ENCODE assay signal across 20 cellular contexts in genomic region chr21:42094811-42095210, GRCh38. TPM values are rescaled to one million over a fixed set of nuclear protein-coding genes. Genes with fewer than 3 reads are reported as not detected.
DNase-seq lines count a peak whose midpoint lies in the region; ATAC-seq and TF ChIP-seq lines count a peak whose summit lies in the region.
"Had no signal": no experiment of that assay in that cellular context is flagged by ENCODE, and none has a peak within 500 bp of the region (broad histone marks: within the 10 kb centered on the region; RNA-seq: fewer than 3 reads in every experiment).

No MANE protein-coding gene starts in this region.

- H3F3A ChIP-seq in PC-3 (ENCODE audit: low read length, unreplicated experiment) = no peaks in the 10 kb centered on the region

- H3K4me1 Mint-ChIP-seq in chondrocyte (ENCODE audit: low read depth) (peaks cover 52% of the 10 kb centered on the region), osteocyte (ENCODE audit: unreplicated experiment) (peaks cover 37% of the 10 kb centered on the region)

- H3K27me3 ChIP-seq in PC-3 (ENCODE audit: low read length) = no peaks in the 10 kb centered on the region
- H3K27me3 ChIP-seq: hepatocyte had no signal

- H3K9me2 ChIP-seq in PC-3 (replicated peaks; ENCODE audit: low read length) = no peaks in the 10 kb centered on the region
- H3K9me2 ChIP-seq: SK-N-SH had no signal

- CTCF ChIA-PET in HEK293 (lab: Yijun Ruan, JAX) = interaction anchor here (1.4 to 7.2 kb wide), 2 partner anchors 13 to 22 kb away, joined by 3 to 42 read pairs; no protein-coding TSS in a partner anchor
- CTCF ChIA-PET in PC-3 (lab: Charles Lee) = no interaction called here

- POLR2A ChIA-PET in HEK293 (lab: Yijun Ruan, JAX) = no interaction called here
- POLR2A ChIA-PET in PC-3 (lab: Charles Lee; ENCODE audit: unreplicated experiment) = interaction anchor here (0.6 kb wide), 1 partner anchor 56 kb away, joined by 5 read pairs; no protein-coding TSS in a partner anchor

- H3K27me3 Mint-ChIP-seq in chondrocyte (ENCODE audit: low read depth) (no peaks in the 10 kb centered on the region), osteocyte (ENCODE audit: unreplicated experiment) (no peaks in the 10 kb centered on the region)

- no peak overlapping the region for H3K27ac ChIP-seq in HEK293 (ENCODE audit: extremely low read depth, low read depth, low read length)
- H3K27ac ChIP-seq in PC-3 (ENCODE audit: low read length) = peak overlapping the region; percentile 88

- intact Hi-C loops in PC-3 (cut with micrococcal nuclease) = loop anchor here (2.0 to 5.0 kb wide), 3 partner anchors 38 to 163 kb away; no protein-coding TSS in a partner anchor

- DNase-seq in PC-3 (peak; percentile 19), chondrocyte (ENCODE audit: low spot score) (no peak), osteocyte (ENCODE audit: extremely low spot score, unreplicated experiment) (no peak), midbrain (lab: John Stamatoyannopoulos, UW) (no peak)
- no peak for DNase-seq in activated effector memory CD4-positive, alpha-beta T cell treated with Interleukin-2 at 50 U/mL for 16 hours
- no peak for DNase-seq in activated CD4-positive, alpha-beta T cell treated with anti-CD3 and anti-CD28 coated beads, Interleukin-2, amount 50 U/mL, for 1 hour
- DNase-seq: activated CD4-positive, CD25-positive, alpha-beta regulatory T cell; activated CD8-positive, alpha-beta T cell treated with anti-CD3 and anti-CD28 coated beads, Interleukin-2, amount 10 ng/mL, durations not matched to agents 7 days and 5 days; activated naive CD4-positive, alpha-beta T cell treated with anti-CD3 and anti-CD28 coated beads, Interleukin-2, amount 50 U/mL, for 16 hours; activated T-cell treated with anti-CD3 and anti-CD28 coated beads, Interleukin-2, amount 50 U/mL, for 1 hour; AML-193; NCI-H1436 treated with DMSO at 0.1 percent for 48 hours; SK-N-SH had no signal

- peaks cover 11% of the 10 kb centered on the region for H3K4me1 ChIP-seq in HEK293 (ENCODE audit: control insufficient read depth, insufficient read depth, low read length)
- peaks cover 36% of the 10 kb centered on the region for H3K4me1 ChIP-seq in PC-3 (ENCODE audit: insufficient read depth, low read length)

- H3K36me3 Mint-ChIP-seq in chondrocyte (ENCODE audit: low read depth) (peaks cover 6% of the 10 kb centered on the region), osteocyte (ENCODE audit: unreplicated experiment) (peaks cover 3% of the 10 kb centered on the region)

- H3K4me3 Mint-ChIP-seq in chondrocyte (ENCODE audit: unreplicated experiment) (no peak overlapping the region), osteocyte (ENCODE audit: unreplicated experiment) (no peak overlapping the region)
- H3K4me3 Mint-ChIP-seq: activated CD8-positive, alpha-beta T cell treated with anti-CD3 and anti-CD28 coated beads, Interleukin-2, amount 10 ng/mL, durations not matched to agents 7 days and 5 days; T-helper 2 cell treated with Interferon-gamma antibody and Interleukin-4, amounts not matched to agents 5 μg/mL and 100 μg/mL, for 36 hours had no signal

- ATAC-seq in PC-3 = no peak
- ATAC-seq in HG02938 (IDR thresholded peaks at IDR 0.05; ENCODE audit: unreplicated experiment) = no peak
- ATAC-seq: activated CD8-positive, alpha-beta T cell treated with anti-CD3 and anti-CD28 coated beads, Interleukin-2, amount 10 ng/mL, durations not matched to agents 7 days and 5 days; HepG2 had no signal

- H3K9me3 ChIP-seq in HEK293 (ENCODE audit: control insufficient read depth, insufficient read depth, low read depth, low read length) (no peaks in the 10 kb centered on the region), PC-3 (ENCODE audit: low read length) (no peaks in the 10 kb centered on the region)
- H3K9me3 ChIP-seq: SK-N-SH had no signal

- peak overlapping the region; percentile 95 for H3K27ac Mint-ChIP-seq in chondrocyte (ENCODE audit: unreplicated experiment)
- peak overlapping the region; percentile 84 for H3K27ac Mint-ChIP-seq in osteocyte (ENCODE audit: unreplicated experiment)
- H3K27ac Mint-ChIP-seq: activated CD8-positive, alpha-beta T cell treated with anti-CD3 and anti-CD28 coated beads, Interleukin-2, amount 10 ng/mL, durations not matched to agents 7 days and 5 days; T-helper 2 cell treated with Interferon-gamma antibody and Interleukin-4, amounts not matched to agents 5 μg/mL and 100 μg/mL, for 36 hours had no signal

- TF ChIP-seq CTCF in HEK293 (tag by site-specific recombination; IDR thresholded peaks at IDR 0.05) (no peak), PC-3 (conservative IDR thresholded peaks at IDR 0.05; ENCODE audit: low read depth, low read length) (peak; percentile 34; the same call in 1 of the 2 replicates), chondrocyte (IDR thresholded peaks at IDR 0.05) (peak; percentile 24), osteocyte (IDR thresholded peaks at IDR 0.05) (no peak)

- no peaks in the 10 kb centered on the region for H3K36me3 ChIP-seq in HEK293 (ENCODE audit: control insufficient read depth in 2 of 2, insufficient read depth in 1 of 2, low read length in 2 of 2)
- H3K36me3 ChIP-seq in PC-3 (ENCODE audit: low read depth, low read length) = no peaks in the 10 kb centered on the region

- H3K9me3 Mint-ChIP-seq in chondrocyte (ENCODE audit: low read depth) (peaks cover 9% of the 10 kb centered on the region), osteocyte (ENCODE audit: unreplicated experiment) (peaks cover 3% of the 10 kb centered on the region)

- no peaks in the 10 kb centered on the region for H4K20me1 ChIP-seq in PC-3 (ENCODE audit: low read length)

- H3K4me3 ChIP-seq in HEK293 (ENCODE audit: low read depth, low read length) (no peak overlapping the region), PC-3 (ENCODE audit: low read length) (no peak overlapping the region)
- H3K4me3 ChIP-seq: hepatocyte had no signal

- H3K9ac ChIP-seq in PC-3 (ENCODE audit: low read length) = peak overlapping the region; percentile 66

- H3K79me2 ChIP-seq in PC-3 (ENCODE audit: low read length) = no peaks in the 10 kb centered on the region
- H3K79me2 ChIP-seq: hepatocyte had no signal

- H3K4me2 ChIP-seq in PC-3 (ENCODE audit: low read length) = peak overlapping the region; percentile 62; the same call in 1 of the 2 replicates
- H3K4me2 ChIP-seq: hepatocyte, SK-N-SH had no signal

- no TSS peak for BruUV-seq in PC-3 (replicated peaks; lab: Mats Ljungman, UMichigan)

- no peak overlapping the region for H2AFZ ChIP-seq in PC-3 (ENCODE audit: low read length)
- H2AFZ ChIP-seq: hepatocyte had no signal

TF ChIP-seq in HEK293, 187 proteins besides CTCF, POLR2A, EP300 and RAD21:
- TF ChIP-seq ZNF692 (tag by site-specific recombination; IDR thresholded peaks at IDR 0.05) (no peak), SETDB1 (IDR thresholded peaks at IDR 0.05; ENCODE audit: insufficient read length, low read length) (peak; percentile 68)

RNA-seq across cellular contexts. Expression of gene UMODL1, which starts 23.7 kb away (rescaled TPM):
- total RNA-seq in PC-3 (2014; rRNA removed) (0.58 TPM in 1 of 2 replicates, not detected in the other), chondrocyte (0.29 TPM in 1 of 3 replicates, not detected in the others), osteocyte (0.68 TPM in 1 of 2 replicates, not detected in the other)
- total RNA-seq: activated CD8-positive, alpha-beta T cell treated with anti-CD3 and anti-CD28 coated beads, Interleukin-2, amount 10 ng/mL, durations not matched to agents 7 days and 5 days; fibroblast of villous mesenchyme; HepG2; urinary bladder had no signal

Comparison
In these comparisons a context has a peak if more than half of its experiments do, and no peak if none do; other contexts are left out.
1. CTCF ChIP-seq: peak in PC-3 (single experiment) and chondrocyte (single experiment); none in HEK293 (single experiment) and osteocyte (single experiment).